16 cellular contexts compared by ENCODE assay signal in genomic region chr2:121626777-121627524, GRCh38. TPM values are rescaled to one million over a fixed set of nuclear protein-coding genes. Genes with fewer than 3 reads are reported as not detected.
DNase-seq lines count a peak whose midpoint lies in the region; ATAC-seq, FAIRE-seq and TF ChIP-seq lines count a peak whose summit lies in the region.
"Had no signal": no experiment of that assay in that cellular context is flagged by ENCODE, and none has a peak within 500 bp of the region (broad histone marks: within the 10 kb centered on the region; RNA-seq: fewer than 3 reads in every experiment).

No MANE protein-coding gene starts in this region.

- H3K27me3 ChIP-seq in K562 (ENCODE audit: control insufficient read depth in 2 of 2, insufficient read depth in 2 of 2, low read length in 2 of 2) = no peaks in the 10 kb centered on the region
- no peaks in the 10 kb centered on the region for H3K27me3 ChIP-seq in heart left ventricle
- H3K27me3 ChIP-seq: foreskin keratinocyte, MG63 had no signal

- no TSS peak for BruUV-seq in K562 (replicated peaks; lab: Mats Ljungman, UMichigan)

- POLR2A ChIA-PET in K562 (lab: Yijun Ruan, JAX) = interaction anchor here (0.8 to 1.2 kb wide), 2 partner anchors 10 to 13 kb away, joined by 3 read pairs; no protein-coding TSS in a partner anchor

- TF ChIP-seq RAD21 in K562 (CRISPR knock-in tag; conservative IDR thresholded peaks at IDR 0.05 in 1 of 2, IDR thresholded peaks at IDR 0.05 in 1 of 2) = no peak

- H3K36me3 ChIP-seq in K562 (ENCODE audit: control insufficient read depth, insufficient read depth, low read length) (no peaks in the 10 kb centered on the region; the same call in 2 of the 3 replicates), heart left ventricle (no peaks in the 10 kb centered on the region)

- H3K4me1 ChIP-seq in K562 (replicated peaks in 1 of 2; ENCODE audit: control insufficient read depth in 2 of 2, insufficient read depth in 2 of 2, low read length in 2 of 2) (peaks cover 10% of the 10 kb centered on the region in 2 experiments; a peak in 3 of 5 replicates), heart left ventricle (peaks cover 0 to 36% (median 13%) of the 10 kb centered on the region in 12 donors)
- H3K4me1 ChIP-seq: foreskin keratinocyte had no signal

- TF ChIP-seq CTCF in K562 (IDR thresholded peaks at IDR 0.05 in 2 of 3, conservative IDR thresholded peaks at IDR 0.05 in 1 of 3; ENCODE audit: insufficient read depth in 2 of 3, low read depth in 1 of 3, low read length in 3 of 3) (no peak), heart left ventricle (IDR thresholded peaks at IDR 0.05) (no peak)

- peaks cover 56% of the 10 kb centered on the region for H3K79me2 ChIP-seq in K562 (ENCODE audit: control insufficient read depth, insufficient read depth, low read length)

- peak overlapping the region; percentile 43; the same call in 1 of the 3 replicates for H3K27ac ChIP-seq in K562 (ENCODE audit: extremely low read depth, low read depth, low read length)
- peak overlapping the region in 11 of 12 donors; percentile 19 to 81 (median 59) for H3K27ac ChIP-seq in heart left ventricle
- H3K27ac ChIP-seq: foreskin keratinocyte had no signal

- H4K20me1 ChIP-seq in K562 (replicated peaks; ENCODE audit: control insufficient read depth, insufficient read depth, low read length) = no peaks in the 10 kb centered on the region

- TF ChIP-seq POLR2A in K562 (conservative IDR thresholded peaks at IDR 0.05) (no peak), heart left ventricle (IDR thresholded peaks at IDR 0.05) (no peak)

- no peak overlapping the region for H2AFZ ChIP-seq in K562 (ENCODE audit: low read depth, low read length)

- no peak for TF ChIP-seq EP300 in K562 (IDR thresholded peaks at IDR 0.05; ENCODE audit: low read length)

- H3K9ac ChIP-seq in K562 (ENCODE audit: insufficient read depth in 1 of 2, low read depth in 2 of 2, low read length in 2 of 2) = peak overlapping the region in 1 of 2 experiments; percentile 11; a peak in 1 of 4 replicates
- H3K9ac ChIP-seq: SK-N-SH had no signal

- CTCF ChIA-PET in K562 (lab: Yijun Ruan, JAX; ENCODE audit: low intra/inter-chr PET ratio) = no interaction called here

- H3K4me3 ChIP-seq in K562 = no peak overlapping the region
- H3K4me3 ChIP-seq in heart left ventricle = no peak overlapping the region
- H3K4me3 ChIP-seq: MG63 had no signal

- no peaks in the 10 kb centered on the region for H3K9me1 ChIP-seq in K562 (ENCODE audit: control insufficient read depth, insufficient read depth, low read length)

- H3K9me3 ChIP-seq in K562 (replicated peaks; ENCODE audit: control insufficient read depth, insufficient read depth, low read depth, low read length) = no peaks in the 10 kb centered on the region
- H3K9me3 ChIP-seq in heart left ventricle = peaks cover 0 to 13% (median 0%) of the 10 kb centered on the region in 12 donors
- H3K9me3 ChIP-seq: MG63, SK-N-SH had no signal

- 74% methylated on average over 4 of the region's 4 CpGs for WGBS in K562 (ENCODE audit: insufficient coverage, low coverage, missing lambda C conversion rate)
- 68 to 79% (median 75%) methylated on average over 4 of the region's 4 CpGs for WGBS in heart left ventricle, 4 donors

- in situ Hi-C loops in K562 (cut with MboI) = no loop called here

- H3K4me2 ChIP-seq in K562 (ENCODE audit: insufficient read depth, low read length) = peak overlapping the region; percentile 56
- H3K4me2 ChIP-seq: SK-N-SH had no signal

- intact Hi-C loops in K562 (cut with micrococcal nuclease) (no loop called here), heart left ventricle (cut with DNase I) (no loop called here), sciatic nerve (cut with DNase I) (no loop called here)

- DNase-seq in EH (ENCODE audit: low read depth) (peak; percentile 54), K562 (ENCODE audit: extremely low read depth in 1 of 4, low spot score in 3 of 4) (no peak), heart left ventricle (peak in 2 of 5 donors; percentile 67), sciatic nerve (ENCODE audit: low spot score) (no peak), iPS-NIHi7 (ENCODE audit: extremely low spot score) (no peak), amniotic stem cell (lab: John Stamatoyannopoulos, UW) (no peak)
- no peak for DNase-seq in activated T-cell treated with anti-CD3 and anti-CD28 coated beads, Interleukin-2, amount 50 U/mL, for 48 hours
- DNase-seq: activated CD4-positive, alpha-beta memory T cell treated with anti-CD3 and anti-CD28 coated beads, Interleukin-2, amount 10 ng/mL, durations not matched to agents 7 days and 5 days; activated naive CD8-positive, alpha-beta T cell treated with anti-CD3 and anti-CD28 coated beads, Interleukin-2, amount 50 U/mL, for 24 hours; CD4-positive, alpha-beta T cell; foreskin keratinocyte; H9; mesendoderm; MG63; SK-N-SH had no signal

- peak; percentile 52 for ATAC-seq in K562
- peak; percentile 70 to 81 (median 77) for ATAC-seq in heart left ventricle
- ATAC-seq in sciatic nerve = peak; percentile 67
- no peak for ATAC-seq in HG03097 (IDR thresholded peaks at IDR 0.05; ENCODE audit: low FRiP score, unreplicated experiment)
- ATAC-seq: activated naive CD8-positive, alpha-beta T cell treated with anti-CD3 and anti-CD28 coated beads, Interleukin-2, amount 50 U/mL, for 24 hours; foreskin keratinocyte had no signal

- FAIRE-seq in K562 (lab: Jason Lieb, UNC) = no peak

TF ChIP-seq in K562, 482 proteins besides CTCF, POLR2A, EP300 and RAD21 (continues in another document):
- no peak for TF ChIP-seq FOXA1 (IDR thresholded peaks at IDR 0.05; ENCODE audit: borderline replicate concordance)
- TF ChIP-seq LEF1 (IDR thresholded peaks at IDR 0.05) = no peak
- no peak for TF ChIP-seq ZNF217 (CRISPR knock-in tag; IDR thresholded peaks at IDR 0.05)
- no peak for TF ChIP-seq RERE (CRISPR knock-in tag; IDR thresholded peaks at IDR 0.05; ENCODE audit: borderline replicate concordance)
- TF ChIP-seq MTA2 (IDR thresholded peaks at IDR 0.05; ENCODE audit: low read depth) = no peak
- no peak for TF ChIP-seq PTTG1 (tag; IDR thresholded peaks at IDR 0.05; ENCODE audit: low read depth)

RNA-seq across cellular contexts. Expression of gene CLASP1, which starts 22.3 kb away (rescaled TPM):
- total RNA-seq in K562 (2011; cell fraction: chromatin; rRNA removed; ENCODE audit: low replicate concordance) = 121 and 224 TPM in 2 replicates
- total RNA-seq in K562 (2011; cell fraction: nucleolus; rRNA removed) = 53.2 and 69.0 TPM in 2 replicates
- total RNA-seq in K562 (2011; cell fraction: nucleoplasm; rRNA removed) = 96.6 and 111 TPM in 2 replicates
- total RNA-seq in K562 (2014; rRNA removed) (22.2 and 27.5 TPM in 2 replicates), K562 (2014; rRNA removed; fragmentation: Illumina TruSeq; extraction: Trizol) (25.7 and 28.2 TPM in 2 replicates), K562 (2015; rRNA removed; fragmentation: Illumina TruSeq; extraction: Trizol) (28.3 and 30.9 TPM in 2 replicates), K562 (2021) (38.3 and 40.3 TPM in 2 replicates), heart left ventricle (10 to 100 TPM; 53.2 to 84.5 (median 73.0) TPM), sciatic nerve (72.7 TPM)
- polyA plus RNA-seq in K562 (2011; rRNA removed) (8.5 and 10.3 TPM in 2 replicates), K562 (2014; fragmentation: Illumina TruSeq; extraction: Trizol) (17.3 and 18.0 TPM in 2 replicates), K562 (2014; fragmentation: Nextera tagmentation; extraction: Ambion mirVana) (1 to 10 TPM; 1.7 to 7.2 TPM), K562 (2014; rRNA removed) (20.2 and 20.7 TPM in 2 replicates), heart left ventricle (10 to 100 TPM; 16.0 to 22.7 TPM)
- 4.5 and 7.0 TPM in 2 replicates for polyA plus RNA-seq in K562 (2011; cell fraction: cytosol; rRNA removed)
- 39.0 and 41.2 TPM in 2 replicates for polyA plus RNA-seq in K562 (2011; cell fraction: nucleus; rRNA removed)
- polyA plus RNA-seq in K562 (2012) = 17.5 and 22.9 TPM in 2 replicates
- 56.1 and 59.2 TPM in 2 replicates for polyA minus RNA-seq in K562 (2011; rRNA and poly(A)+ RNA removed)
- polyA minus RNA-seq in K562 (2011; cell fraction: cytosol; rRNA and poly(A)+ RNA removed) = 18.2 and 24.7 TPM in 2 replicates
- polyA minus RNA-seq in K562 (2011; cell fraction: nucleus; rRNA and poly(A)+ RNA removed) = 84.4 and 122 TPM in 2 replicates
